9 cellular contexts compared by ENCODE assay signal in the genomic region with DNA sequence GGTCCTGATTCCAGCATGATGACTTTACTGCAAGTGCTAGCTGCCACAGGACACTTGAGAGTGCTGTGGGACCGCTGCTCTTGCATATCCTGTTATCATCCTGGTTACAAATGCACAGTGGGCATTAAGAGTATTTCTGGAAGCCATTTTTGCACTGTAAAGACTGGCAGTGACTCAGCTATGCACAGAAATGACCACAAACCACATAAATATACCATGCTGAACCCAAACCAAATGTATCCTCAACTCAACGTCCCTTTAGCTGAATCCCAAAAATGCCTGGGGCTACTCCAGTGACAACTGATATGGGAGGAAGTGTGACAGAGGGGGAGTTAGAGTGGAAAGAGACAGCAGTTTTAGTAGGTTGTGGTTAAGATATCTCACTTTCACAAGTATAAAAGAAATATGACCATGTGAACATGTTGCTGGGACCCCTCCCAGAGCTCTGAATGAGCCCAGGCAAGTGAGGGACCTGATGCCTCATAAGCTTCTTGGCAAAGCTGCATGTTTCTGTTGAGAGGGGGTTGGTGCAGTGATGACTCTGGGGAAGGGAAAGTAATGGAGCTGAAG. TPM values are rescaled to one million over a fixed set of nuclear protein-coding genes. Genes with fewer than 3 reads are reported as not detected.
DNase-seq lines count a peak whose midpoint lies in the region; ATAC-seq and TF ChIP-seq lines count a peak whose summit lies in the region.
"Had no signal": no experiment of that assay in that cellular context is flagged by ENCODE, and none has a peak within 500 bp of the region (broad histone marks: within the 10 kb centered on the region; RNA-seq: fewer than 3 reads in every experiment).

No MANE protein-coding gene starts in this region.

- no peaks in the 10 kb centered on the region for H3F3A ChIP-seq in GM23338 (replicated peaks; ENCODE audit: low read depth)

- H3K4me3 ChIP-seq in GM23338 (no peak overlapping the region), choroid plexus epithelial cell (ENCODE audit: low read depth, low read length) (no peak overlapping the region), spleen (no peak overlapping the region), dorsolateral prefrontal cortex (no peak overlapping the region)

- no peak for TF ChIP-seq POLR2A in spleen (IDR thresholded peaks at IDR 0.05)

- no peak overlapping the region for H3K4me3 Mint-ChIP-seq in GM23338

- no peak for TF ChIP-seq CTCF in GM23338 (conservative IDR thresholded peaks at IDR 0.05; ENCODE audit: low read depth in 2 of 2)
- peak; percentile 16 for TF ChIP-seq CTCF in choroid plexus epithelial cell (conservative IDR thresholded peaks at IDR 0.05; ENCODE audit: low read depth, low read length)
- no peak for TF ChIP-seq CTCF in spleen (IDR thresholded peaks at IDR 0.05 in 8 of 11, conservative IDR thresholded peaks at IDR 0.05 in 3 of 11)
- no peak for TF ChIP-seq CTCF in dorsolateral prefrontal cortex (IDR thresholded peaks at IDR 0.05 in 54 of 56, conservative IDR thresholded peaks at IDR 0.05 in 2 of 56; ENCODE audit: low read depth in 1 of 56, partially characterized antibody in 56 of 56)

- no peak overlapping the region for H3K4me2 ChIP-seq in GM23338

- H3K9me2 ChIP-seq in GM23338 (ENCODE audit: insufficient read depth): no peaks in the 10 kb centered on the region; the same call in 1 of the 2 replicates

- no peaks in the 10 kb centered on the region for H3K9me3 Mint-ChIP-seq in GM23338

- H3K9me3 ChIP-seq in spleen: no peaks in the 10 kb centered on the region

- peak overlapping the region; percentile 62 for H3K27ac Mint-ChIP-seq in GM23338

- 42 to 56% (median 47%) methylated on average over 2 of the region's 2 CpGs for WGBS in spleen, 5 donors

- no peaks in the 10 kb centered on the region for H3K27me3 Mint-ChIP-seq in GM23338 (ENCODE audit: insufficient read depth, low read depth, poor library complexity)

- H2AFZ ChIP-seq in GM23338: no peak overlapping the region

- H3K27me3 ChIP-seq in GM23338 (ENCODE audit: insufficient read depth) (no peaks in the 10 kb centered on the region), spleen (replicated peaks in 1 of 7) (no peaks in the 10 kb centered on the region), dorsolateral prefrontal cortex (no peaks in the 10 kb centered on the region)

- intact Hi-C loops in spleen (cut with DNase I; ENCODE audit: low total_unique reads) (no loop called here), dorsolateral prefrontal cortex (cut with DNase I) (no loop called here)

- peak; percentile 61 for ATAC-seq in GM18867 (IDR thresholded peaks at IDR 0.05; ENCODE audit: unreplicated experiment)
- no peak for ATAC-seq in GM23338

- H3K4me1 Mint-ChIP-seq in GM23338: peaks cover 27% of the 10 kb centered on the region

- DNase-seq in GM23338 (ENCODE audit: low spot score) (no peak), KBM-7 (peak; percentile 4), choroid plexus epithelial cell (ENCODE audit: low read depth) (peak; percentile 37), NCI-H2029 treated with DMSO at 0.1 percent for 48 hours (lab: John Stamatoyannopoulos, UW) (no peak), spleen (no peak), NCI-H526 (lab: John Stamatoyannopoulos, UW) (no peak), dorsolateral prefrontal cortex (no peak)
- DNase-seq: NCI-H524 treated with DMSO at 0.1 percent for 48 hours had no signal

- no peaks in the 10 kb centered on the region for H3K79me2 ChIP-seq in GM23338 (replicated peaks; ENCODE audit: insufficient read depth)

- H3K36me3 Mint-ChIP-seq in GM23338 (ENCODE audit: low read depth): peaks cover under 1% of the 10 kb centered on the region; the same call in 2 of the 3 replicates

- H3K4me1 ChIP-seq in GM23338 (ENCODE audit: insufficient read depth) (peaks cover 32% of the 10 kb centered on the region), spleen (peaks cover 0 to 16% (median 1%) of the 10 kb centered on the region in 6 donors)

- H3K27ac ChIP-seq in GM23338 (ENCODE audit: low read depth) (no peak overlapping the region), spleen (no peak overlapping the region), dorsolateral prefrontal cortex (no peak overlapping the region)

- no peaks in the 10 kb centered on the region for H3K36me3 ChIP-seq in GM23338 (ENCODE audit: insufficient read depth)
- H3K36me3 ChIP-seq in spleen: peaks cover 0 to 51% (median 6%) of the 10 kb centered on the region in 6 donors

- in situ Hi-C loops in KBM-7 (cut with MboI; ENCODE audit: low pct_unique_long_range_greater_than_20kb, low sequenced_read_pairs): no loop called here

- no peaks in the 10 kb centered on the region for H4K20me1 ChIP-seq in GM23338 (replicated peaks; ENCODE audit: insufficient read depth)

TF ChIP-seq in GM23338, 12 proteins besides CTCF, POLR2A, EP300 and RAD21 (continues in another document):
- TF ChIP-seq, protein P1, sequence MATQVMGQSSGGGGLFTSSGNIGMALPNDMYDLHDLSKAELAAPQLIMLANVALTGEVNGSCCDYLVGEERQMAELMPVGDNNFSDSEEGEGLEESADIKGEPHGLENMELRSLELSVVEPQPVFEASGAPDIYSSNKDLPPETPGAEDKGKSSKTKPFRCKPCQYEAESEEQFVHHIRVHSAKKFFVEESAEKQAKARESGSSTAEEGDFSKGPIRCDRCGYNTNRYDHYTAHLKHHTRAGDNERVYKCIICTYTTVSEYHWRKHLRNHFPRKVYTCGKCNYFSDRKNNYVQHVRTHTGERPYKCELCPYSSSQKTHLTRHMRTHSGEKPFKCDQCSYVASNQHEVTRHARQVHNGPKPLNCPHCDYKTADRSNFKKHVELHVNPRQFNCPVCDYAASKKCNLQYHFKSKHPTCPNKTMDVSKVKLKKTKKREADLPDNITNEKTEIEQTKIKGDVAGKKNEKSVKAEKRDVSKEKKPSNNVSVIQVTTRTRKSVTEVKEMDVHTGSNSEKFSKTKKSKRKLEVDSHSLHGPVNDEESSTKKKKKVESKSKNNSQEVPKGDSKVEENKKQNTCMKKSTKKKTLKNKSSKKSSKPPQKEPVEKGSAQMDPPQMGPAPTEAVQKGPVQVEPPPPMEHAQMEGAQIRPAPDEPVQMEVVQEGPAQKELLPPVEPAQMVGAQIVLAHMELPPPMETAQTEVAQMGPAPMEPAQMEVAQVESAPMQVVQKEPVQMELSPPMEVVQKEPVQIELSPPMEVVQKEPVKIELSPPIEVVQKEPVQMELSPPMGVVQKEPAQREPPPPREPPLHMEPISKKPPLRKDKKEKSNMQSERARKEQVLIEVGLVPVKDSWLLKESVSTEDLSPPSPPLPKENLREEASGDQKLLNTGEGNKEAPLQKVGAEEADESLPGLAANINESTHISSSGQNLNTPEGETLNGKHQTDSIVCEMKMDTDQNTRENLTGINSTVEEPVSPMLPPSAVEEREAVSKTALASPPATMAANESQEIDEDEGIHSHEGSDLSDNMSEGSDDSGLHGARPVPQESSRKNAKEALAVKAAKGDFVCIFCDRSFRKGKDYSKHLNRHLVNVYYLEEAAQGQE (IDR thresholded peaks at IDR 0.05; ENCODE audit: unreplicated experiment): no peak
- no peak for TF ChIP-seq ZNF114 (CRISPR knock-in tag; IDR thresholded peaks at IDR 0.05)
- TF ChIP-seq CREB1 (CRISPR knock-in tag; IDR thresholded peaks at IDR 0.05; ENCODE audit: low read depth): no peak
- TF ChIP-seq STAT1 (IDR thresholded peaks at IDR 0.05; ENCODE audit: unreplicated experiment): no peak
- TF ChIP-seq POLR2AphosphoS5 (IDR thresholded peaks at IDR 0.05; ENCODE audit: low read depth): no peak
- no peak for TF ChIP-seq EZH2phosphoT487 (IDR thresholded peaks at IDR 0.05; ENCODE audit: unreplicated experiment)
- TF ChIP-seq, protein P2, sequence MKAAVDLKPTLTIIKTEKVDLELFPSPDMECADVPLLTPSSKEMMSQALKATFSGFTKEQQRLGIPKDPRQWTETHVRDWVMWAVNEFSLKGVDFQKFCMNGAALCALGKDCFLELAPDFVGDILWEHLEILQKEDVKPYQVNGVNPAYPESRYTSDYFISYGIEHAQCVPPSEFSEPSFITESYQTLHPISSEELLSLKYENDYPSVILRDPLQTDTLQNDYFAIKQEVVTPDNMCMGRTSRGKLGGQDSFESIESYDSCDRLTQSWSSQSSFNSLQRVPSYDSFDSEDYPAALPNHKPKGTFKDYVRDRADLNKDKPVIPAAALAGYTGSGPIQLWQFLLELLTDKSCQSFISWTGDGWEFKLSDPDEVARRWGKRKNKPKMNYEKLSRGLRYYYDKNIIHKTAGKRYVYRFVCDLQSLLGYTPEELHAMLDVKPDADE (IDR thresholded peaks at IDR 0.05): no peak
- no peak for TF ChIP-seq ZNF331 (CRISPR knock-in tag; IDR thresholded peaks at IDR 0.05; ENCODE audit: low read depth)
- no peak for TF ChIP-seq NANOG (IDR thresholded peaks at IDR 0.05; ENCODE audit: borderline replicate concordance)
- TF ChIP-seq EZH2 (IDR thresholded peaks at IDR 0.05; ENCODE audit: low read depth, unreplicated experiment): no peak

RNA-seq across cellular contexts. Expression of a gene that starts 37.3 kb away (rescaled TPM):
- total RNA-seq in GM23338 (2014; rRNA removed; shearing (Covaris generic)): 13.0 and 16.4 TPM in 2 replicates
- polyA plus RNA-seq in GM23338 (2016; fragmentation: Nextera tagmentation; extraction: Ambion mirVana) (6.3 and 7.3 TPM in 2 replicates), spleen (1 to 10 TPM; 6.1 to 8.0 (median 7.6) TPM)
- total RNA-seq in spleen (10 to 100 TPM; 27.1 to 67.5 (median 51.2) TPM), dorsolateral prefrontal cortex (10 to 100 TPM; 36.7 to 99.9 (median 61.0) TPM)

Comparison
In these comparisons a context has a peak if more than half of its experiments do, and no peak if none do; other contexts are left out.
1. DNase-seq: peak in KBM-7 (single experiment) and choroid plexus epithelial cell (single experiment); none in GM23338 (single experiment), NCI-H2029 treated with DMSO at 0.1 percent for 48 hours (single experiment), spleen (single experiment), NCI-H526 (0 of 2) and dorsolateral prefrontal cortex (0 of 10).